Comparison of ENCODE assay signal across 21 cellular contexts in the genomic region with DNA sequence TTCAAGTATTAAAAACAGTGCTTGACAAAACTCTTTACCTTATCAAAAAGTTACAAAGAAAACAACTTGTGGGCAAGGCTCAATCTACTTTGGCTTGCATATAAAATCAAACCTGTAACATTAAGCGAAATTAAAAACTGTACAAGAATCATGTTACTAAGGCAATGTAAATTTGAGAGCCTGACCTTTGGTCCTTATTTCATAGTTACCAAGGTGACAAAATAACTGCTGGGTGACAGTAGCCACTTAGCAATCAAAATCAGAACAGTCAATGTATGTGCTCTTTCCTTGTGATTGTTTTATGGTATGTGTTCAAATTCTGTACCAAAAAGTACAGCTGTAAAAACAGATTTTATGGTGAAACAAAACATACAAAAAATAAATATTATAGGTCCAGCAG.
"Had no signal": no experiment of that assay in that cellular context is flagged by ENCODE, and none has a peak within 500 bp of the region (broad histone marks: within the 10 kb centered on the region; RNA-seq: fewer than 3 reads in every experiment).

No MANE protein-coding gene starts in this region.

- H3K36me3 ChIP-seq: gastroesophageal sphincter had no signal

- H3K4me1 ChIP-seq: gastroesophageal sphincter, parathyroid adenoma, psoas muscle, tibial nerve had no signal

- H3K27me3 ChIP-seq: gastroesophageal sphincter, tibial nerve had no signal

- H3K4me3 ChIP-seq: gastroesophageal sphincter, psoas muscle, tibial nerve had no signal

- ATAC-seq: activated CD4-positive, alpha-beta T cell treated with anti-CD3 and anti-CD28 coated beads for 36 hours; activated naive CD4-positive, alpha-beta T cell treated with anti-CD3 and anti-CD28 coated beads, Interleukin-2, amount 50 U/mL, for 72 hours; activated T-cell treated with anti-CD3 and anti-CD28 coated beads, Interleukin-2, amount 50 U/mL, for 72 hours; gastroesophageal sphincter; left cardiac atrium; naive thymus-derived CD4-positive, alpha-beta T cell; psoas muscle had no signal

- FAIRE-seq: endothelial cell of umbilical vein, keratinocyte had no signal

- H3K27ac ChIP-seq: gastroesophageal sphincter, parathyroid adenoma, psoas muscle, tibial nerve had no signal

- H3K79me2 ChIP-seq: parathyroid adenoma had no signal

- DNase-seq: activated CD4-positive, alpha-beta T cell treated with anti-CD3 and anti-CD28 coated beads for 36 hours; activated CD4-positive, alpha-beta T cell treated with anti-CD3 and anti-CD28 coated beads, Interleukin-2, amount 50 U/mL, for 4 hours; activated CD4-positive, CD25-positive, alpha-beta regulatory T cell; activated naive CD4-positive, alpha-beta T cell; activated T-cell treated with anti-CD3 and anti-CD28 coated beads for 4 hours; activated T-cell treated with anti-CD3 and anti-CD28 coated beads, Interleukin-2, amount 50 U/mL, for 72 hours; cortex of kidney; hippocampal formation; left cardiac atrium; mammary epithelial cell; naive thymus-derived CD4-positive, alpha-beta T cell; nucleus accumbens; psoas muscle; stimulated activated CD4-positive, alpha-beta T cell treated with anti-CD3 and anti-CD28 coated beads, Interleukin-15, amount 100 ng/mL, for 24 hours; stimulated activated naive CD4-positive, alpha-beta T cell treated with Interleukin-2 at 50 U/mL for 16 hours had no signal

- H3K9ac ChIP-seq: parathyroid adenoma had no signal

- H3K9me3 ChIP-seq: gastroesophageal sphincter, tibial nerve had no signal

- H2AFZ ChIP-seq: parathyroid adenoma had no signal
